In the genomic region with DNA sequence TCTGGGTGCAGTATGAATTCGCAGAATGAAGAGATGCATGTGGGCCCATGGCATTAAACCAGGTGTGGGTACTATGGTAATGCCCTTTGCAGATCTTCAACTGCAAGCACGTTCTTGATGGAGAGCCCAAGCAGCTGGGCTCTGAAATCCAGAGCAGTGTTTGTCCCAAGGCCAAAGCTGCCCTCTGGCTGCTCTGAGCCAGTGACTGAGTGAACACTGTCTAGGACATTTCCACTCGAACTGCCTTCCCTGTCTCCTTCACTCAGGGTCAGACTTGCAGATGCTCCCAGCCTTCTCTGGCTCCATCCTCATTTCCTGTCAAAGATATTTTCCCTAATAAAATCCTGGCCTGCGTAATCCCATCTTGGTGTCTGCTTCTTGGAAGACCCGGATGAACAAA, we compare ENCODE assay signal across 32 cellular contexts.
"Had no signal": no experiment of that assay in that cellular context is flagged by ENCODE, and none has a peak within 500 bp of the region (broad histone marks: within the 10 kb centered on the region; RNA-seq: fewer than 3 reads in every experiment).

No MANE protein-coding gene starts in this region.

- H3K4me1 ChIP-seq: adrenal gland, ascending aorta, body of pancreas, breast epithelium had no signal

- FAIRE-seq: astrocyte had no signal

- H3K27ac ChIP-seq: adrenal gland, ascending aorta, body of pancreas, brain microvascular endothelial cell, breast epithelium, cardiac muscle cell had no signal

- H3K36me3 ChIP-seq: adrenal gland, ascending aorta, brain microvascular endothelial cell, breast epithelium, cardiac muscle cell had no signal

- H3K27me3 ChIP-seq: adrenal gland, ascending aorta, brain microvascular endothelial cell, breast epithelium, cardiac muscle cell had no signal

- DNase-seq: activated effector memory CD4-positive, alpha-beta T cell treated with anti-CD3 and anti-CD28 coated beads, Interleukin-2, amount 50 U/mL, for 16 hours; activated effector memory CD4-positive, alpha-beta T cell treated with Interleukin-2 at 50 U/mL for 16 hours; activated gamma-delta T cell; activated gamma-delta T cell treated with Interleukin-2 at 50 U/mL for 16 hours; activated naive CD4-positive, alpha-beta T cell; activated naive CD4-positive, alpha-beta T cell treated with anti-CD3 and anti-CD28 coated beads for 36 hours; activated naive CD4-positive, alpha-beta T cell treated with anti-CD3 and anti-CD28 coated beads, Interleukin-2, amount 10 ng/mL, durations not matched to agents 7 days and 5 days; activated naive CD4-positive, alpha-beta T cell treated with anti-CD3 and anti-CD28 coated beads, Interleukin-2, amount 50 U/mL, for 16 hours; activated naive CD4-positive, alpha-beta T cell treated with Interleukin-2 at 50 U/mL for 16 hours; activated naive CD8-positive, alpha-beta T cell treated with anti-CD3 and anti-CD28 coated beads for 36 hours; activated naive CD8-positive, alpha-beta T cell treated with anti-CD3 and anti-CD28 coated beads, Interleukin-2, amount 10 ng/mL, durations not matched to agents 7 days and 5 days; activated naive CD8-positive, alpha-beta T cell treated with anti-CD3 and anti-CD28 coated beads, Interleukin-2, amount 50 U/mL, for 24 hours; activated T-cell treated with anti-CD3 and anti-CD28 coated beads, Interleukin-2, amount 50 U/mL, for 1 hour; activated T-cell treated with anti-CD3 and anti-CD28 coated beads, Interleukin-2, amount 50 U/mL, for 24 hours; activated T-cell treated with anti-CD3 and anti-CD28 coated beads, Interleukin-2, amount 50 U/mL, for 4 hours; activated T-cell treated with anti-CD3 and anti-CD28 coated beads, Interleukin-2, amount 50 U/mL, for 48 hours; activated T-cell treated with anti-CD3 and anti-CD28 coated beads, Interleukin-2, amount 50 U/mL, for 72 hours; adrenal gland; amniotic stem cell; anterior cingulate cortex; aorta; body of pancreas; brain microvascular endothelial cell; caudate nucleus; central memory CD4-positive, alpha-beta T cell; cerebellar nuclear complex had no signal

- H3K9me3 ChIP-seq: adrenal gland, body of pancreas had no signal

- ATAC-seq: activated naive CD4-positive, alpha-beta T cell treated with anti-CD3 and anti-CD28 coated beads, Interleukin-2, amount 50 U/mL, for 72 hours; activated naive CD8-positive, alpha-beta T cell treated with anti-CD3 and anti-CD28 coated beads, Interleukin-2, amount 50 U/mL, for 24 hours; activated T-cell treated with anti-CD3 and anti-CD28 coated beads, Interleukin-2, amount 50 U/mL, for 4 hours; activated T-cell treated with anti-CD3 and anti-CD28 coated beads, Interleukin-2, amount 50 U/mL, for 72 hours; activated T-helper 17 cell treated with anti-CD3 and anti-CD28 coated beads, Interleukin-2, amount 50 U/mL, for 72 hours; body of pancreas had no signal

- H3K4me3 ChIP-seq: adrenal gland, ascending aorta, body of pancreas, breast epithelium, cardiac muscle cell had no signal
